Comparison of ENCODE assay signal across 13 cellular contexts in the genomic region with DNA sequence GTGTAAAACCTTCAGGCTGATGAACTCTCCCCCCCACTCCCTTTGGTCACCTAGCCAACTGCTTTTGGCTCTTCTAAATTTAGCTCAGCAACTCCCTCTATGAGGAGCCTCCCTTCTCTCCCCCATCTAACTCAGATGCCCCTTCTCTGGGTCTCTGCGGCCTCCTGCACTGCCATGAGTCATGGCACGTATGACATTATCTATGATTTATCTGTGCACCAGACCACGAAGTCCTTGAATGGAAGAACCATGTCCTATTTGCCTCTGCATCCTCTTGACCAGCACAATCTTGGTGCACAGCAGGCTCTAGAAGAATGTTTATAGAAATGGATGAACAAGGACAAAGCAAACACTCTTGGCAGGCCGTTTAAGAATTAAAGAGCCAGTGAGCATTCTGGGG. TPM values are rescaled to one million over a fixed set of nuclear protein-coding genes. Genes with fewer than 3 reads are reported as not detected.
DNase-seq lines count a peak whose midpoint lies in the region; ATAC-seq and TF ChIP-seq lines count a peak whose summit lies in the region.
"Had no signal": no experiment of that assay in that cellular context is flagged by ENCODE, and none has a peak within 500 bp of the region (broad histone marks: within the 10 kb centered on the region; RNA-seq: fewer than 3 reads in every experiment).

No MANE protein-coding gene starts in this region.

- no peak for TF ChIP-seq CTCF in tibial artery (IDR thresholded peaks at IDR 0.05)

- ATAC-seq in GM18511 (IDR thresholded peaks at IDR 0.05; ENCODE audit: unreplicated experiment), result no peak

- peak overlapping the region; percentile 41 to 55 for H3K27ac ChIP-seq in tibial artery
- H3K27ac ChIP-seq: coronary artery had no signal

- no peaks in the 10 kb centered on the region for H3K27me3 ChIP-seq in adipocyte (replicated peaks; ENCODE audit: control insufficient read depth, insufficient read depth, low read length)
- H3K27me3 ChIP-seq in tibial artery, result no peaks in the 10 kb centered on the region

- H3K9me3 ChIP-seq in adipocyte (ENCODE audit: control insufficient read depth, low read length) (no peaks in the 10 kb centered on the region), tibial artery (no peaks in the 10 kb centered on the region)

- H3K36me3 ChIP-seq in adipocyte (ENCODE audit: control insufficient read depth, insufficient read depth, low read length, severe bottlenecking) (peaks cover 12% of the 10 kb centered on the region), tibial artery (peaks cover 14 to 20% (median 16%) of the 10 kb centered on the region in 3 donors)

- intact Hi-C loops in tibial artery (cut with DNase I; ENCODE audit: low total_unique reads), result no loop called here

- DNase-seq in M059J (ENCODE audit: low read depth) (peak; percentile 86), adipocyte (ENCODE audit: low read depth) (peak; percentile 28), hepatic stellate cell (ENCODE audit: low spot score) (peak; percentile 67), tibial artery (no peak), DMS 273 (lab: John Stamatoyannopoulos, UW; ENCODE audit: unreplicated experiment) (no peak), NCI-H524 (lab: John Stamatoyannopoulos, UW) (no peak)
- no peak for DNase-seq in activated CD4-positive, alpha-beta T cell treated with anti-CD3 and anti-CD28 coated beads for 4 hours
- DNase-seq: activated naive CD4-positive, alpha-beta T cell treated with Interleukin-2 at 50 U/mL for 16 hours; naive B cell; NCI-H1105; NCI-H345 had no signal

- H3K4me3 ChIP-seq in adipocyte (ENCODE audit: low read length) (no peak overlapping the region), tibial artery (no peak overlapping the region)
- H3K4me3 ChIP-seq: coronary artery had no signal

- H3K9ac ChIP-seq in adipocyte (ENCODE audit: low read length), result no peak overlapping the region

- H3K4me1 ChIP-seq in adipocyte (ENCODE audit: control insufficient read depth, insufficient read depth, low read length), result peaks cover 33% of the 10 kb centered on the region
- peaks cover 5 to 69% (median 63%) of the 10 kb centered on the region in 4 donors for H3K4me1 ChIP-seq in tibial artery

RNA-seq across cellular contexts. Expression of gene RPL27A, which starts 46.0 kb away (rescaled TPM):
- total RNA-seq in M059J (2014; rRNA removed; shearing (Covaris generic)), result 728 and 753 TPM in 2 replicates

RNA-seq across cellular contexts. Expression of gene TRIM66, which starts 46.1 kb away (rescaled TPM):
- 2.2 and 4.1 TPM in 2 replicates for total RNA-seq in M059J (2014; rRNA removed; shearing (Covaris generic))

Comparison
In these comparisons a context has a peak if more than half of its experiments do, and no peak if none do; other contexts are left out.
1. DNase-seq: peak in M059J (single experiment), adipocyte (single experiment) and hepatic stellate cell (single experiment); none in tibial artery (0 of 2), DMS 273 (single experiment), activated CD4-positive, alpha-beta T cell treated with anti-CD3 and anti-CD28 coated beads for 4 hours (0 of 2) and NCI-H524 (0 of 2).